ENCODE assay signal across 11 cellular contexts in genomic region chr6:35052694-35053565, GRCh38.
DNase-seq lines count a peak whose midpoint lies in the region; ATAC-seq and TF ChIP-seq lines count a peak whose summit lies in the region.
"Had no signal": no experiment of that assay in that cellular context is flagged by ENCODE, and none has a peak within 500 bp of the region (broad histone marks: within the 10 kb centered on the region; RNA-seq: fewer than 3 reads in every experiment).

No MANE protein-coding gene starts in this region.

- TF ChIP-seq POLR2A in breast epithelium (IDR thresholded peaks at IDR 0.05): no peak

- TF ChIP-seq CTCF in breast epithelium (IDR thresholded peaks at IDR 0.05) (no peak), MCF 10A (IDR thresholded peaks at IDR 0.05; ENCODE audit: unreplicated experiment) (no peak), fibroblast of the aortic adventitia (IDR thresholded peaks at IDR 0.05; ENCODE audit: insufficient read depth, low read length) (no peak), neural cell (IDR thresholded peaks at IDR 0.05; ENCODE audit: poor library complexity, severe bottlenecking) (no peak)

- H3K4me2 ChIP-seq in neural cell (ENCODE audit: low read length): no peak overlapping the region

- H4K20me1 ChIP-seq in neural cell (ENCODE audit: insufficient read depth): no peaks in the 10 kb centered on the region

- no TSS peak for BruUV-seq in MCF 10A (replicated peaks; lab: Mats Ljungman, UMichigan)

- H3K36me3 ChIP-seq in breast epithelium (no peaks in the 10 kb centered on the region), neural cell (ENCODE audit: insufficient read depth, low read length) (no peaks in the 10 kb centered on the region)

- H3K36me3 Mint-ChIP-seq in MCF 10A (ENCODE audit: insufficient read depth, unreplicated experiment): peaks cover 19% of the 10 kb centered on the region
- no peaks in the 10 kb centered on the region for H3K36me3 Mint-ChIP-seq in activated naive CD8-positive, alpha-beta T cell treated with anti-CD3 and anti-CD28 coated beads for 36 hours

- H3K27me3 ChIP-seq in breast epithelium: no peaks in the 10 kb centered on the region
- no peaks in the 10 kb centered on the region for H3K27me3 ChIP-seq in neural cell (ENCODE audit: insufficient read depth, low read depth, low read length)

- no peaks in the 10 kb centered on the region for H3K27me3 Mint-ChIP-seq in MCF 10A (ENCODE audit: insufficient read depth, unreplicated experiment)
- H3K27me3 Mint-ChIP-seq in activated naive CD8-positive, alpha-beta T cell treated with anti-CD3 and anti-CD28 coated beads for 36 hours: no peaks in the 10 kb centered on the region

- H3K4me3 ChIP-seq in breast epithelium: no peak overlapping the region
- no peak overlapping the region for H3K4me3 ChIP-seq in fibroblast of the aortic adventitia (ENCODE audit: low read depth, low read length)
- H3K4me3 ChIP-seq in neural cell (ENCODE audit: low read length): no peak overlapping the region

- no peak overlapping the region for H3K27ac Mint-ChIP-seq in MCF 10A (ENCODE audit: low read depth, unreplicated experiment)
- no peak overlapping the region for H3K27ac Mint-ChIP-seq in activated naive CD8-positive, alpha-beta T cell treated with anti-CD3 and anti-CD28 coated beads for 36 hours

- no peak for TF ChIP-seq EP300 in neural cell (conservative IDR thresholded peaks at IDR 0.05; ENCODE audit: poor library complexity, severe bottlenecking)

- no peaks in the 10 kb centered on the region for H3K79me2 ChIP-seq in neural cell (replicated peaks; ENCODE audit: insufficient read depth, low read length)

- POLR2A ChIA-PET in MCF 10A (lab: Yijun Ruan, JAX): interaction anchor here (1.0 kb wide), 1 partner anchor 16 kb away, joined by 3 read pairs; no protein-coding TSS in a partner anchor

- peak overlapping the region; percentile 60 to 82 for H3K27ac ChIP-seq in breast epithelium
- peak overlapping the region; percentile 12 for H3K27ac ChIP-seq in neural cell (ENCODE audit: low read length)

- DNase-seq in breast epithelium (ENCODE audit: low spot score in 2 of 2) (peak in 1 of 2 donors; percentile 28), MCF 10A (ENCODE audit: unreplicated experiment) (no peak), fibroblast of the aortic adventitia (ENCODE audit: low read depth) (peak; percentile 30), NCI-H128 (lab: John Stamatoyannopoulos, UW; ENCODE audit: unreplicated experiment) (no peak), NCI-H748 treated with DMSO at 0.1 percent for 48 hours (lab: John Stamatoyannopoulos, UW) (no peak)
- no peak for DNase-seq in activated naive CD8-positive, alpha-beta T cell treated with anti-CD3 and anti-CD28 coated beads for 36 hours
- DNase-seq: activated naive CD4-positive, alpha-beta T cell treated with Interleukin-2 at 50 U/mL for 16 hours; NCI-H1092 treated with DMSO at 0.1 percent for 48 hours; stimulated activated CD4-positive, alpha-beta T cell treated with anti-CD3 and anti-CD28 coated beads, Interleukin-2, amount 100 ng/mL, for 48 hours had no signal

- TF ChIP-seq RAD21 in neural cell (conservative IDR thresholded peaks at IDR 0.05): no peak

- no peak for ATAC-seq in HG03439 (IDR thresholded peaks at IDR 0.05; ENCODE audit: unreplicated experiment)

- H3K9me3 ChIP-seq in breast epithelium (no peaks in the 10 kb centered on the region), neural cell (ENCODE audit: low read length) (no peaks in the 10 kb centered on the region)

- H3K4me3 Mint-ChIP-seq in MCF 10A (ENCODE audit: unreplicated experiment): no peak overlapping the region
- no peak overlapping the region for H3K4me3 Mint-ChIP-seq in activated naive CD8-positive, alpha-beta T cell treated with anti-CD3 and anti-CD28 coated beads for 36 hours

- no peaks in the 10 kb centered on the region for H3K9me2 ChIP-seq in neural cell (ENCODE audit: insufficient read depth, low read length)

- peak overlapping the region; percentile 34 for H3K9ac ChIP-seq in neural cell (ENCODE audit: low read length)

- no peaks in the 10 kb centered on the region for H3K9me3 Mint-ChIP-seq in MCF 10A (ENCODE audit: unreplicated experiment)
- no peaks in the 10 kb centered on the region for H3K9me3 Mint-ChIP-seq in activated naive CD8-positive, alpha-beta T cell treated with anti-CD3 and anti-CD28 coated beads for 36 hours

- H3F3A ChIP-seq in neural cell (ENCODE audit: insufficient read depth, low read length, poor library complexity, severe bottlenecking): no peaks in the 10 kb centered on the region

- peaks cover 2 to 6% of the 10 kb centered on the region in 2 donors for H3K4me1 ChIP-seq in breast epithelium

- no peaks in the 10 kb centered on the region for H3K4me1 Mint-ChIP-seq in MCF 10A (ENCODE audit: insufficient read depth, unreplicated experiment)
- H3K4me1 Mint-ChIP-seq in activated naive CD8-positive, alpha-beta T cell treated with anti-CD3 and anti-CD28 coated beads for 36 hours: peaks cover 2% of the 10 kb centered on the region

- intact Hi-C loops in breast epithelium (cut with DNase I; ENCODE audit: low total_unique reads) (no loop called here), MCF 10A (cut with micrococcal nuclease) (no loop called here)

- no peak overlapping the region for H2AFZ ChIP-seq in neural cell (ENCODE audit: low read depth, low read length)

- CTCF ChIA-PET in MCF 10A (lab: Yijun Ruan, JAX): interaction anchor here (0.6 to 1.0 kb wide), 3 partner anchors 25 to 66 kb away, joined by 3 to 6 read pairs (median 5); no protein-coding TSS in a partner anchor

TF ChIP-seq in neural cell, 6 proteins besides CTCF, POLR2A, EP300 and RAD21:
- TF ChIP-seq POLR2AphosphoS5 (IDR thresholded peaks at IDR 0.05) (no peak), SMC3 (conservative IDR thresholded peaks at IDR 0.05; ENCODE audit: poor library complexity) (no peak), MXI1 (conservative IDR thresholded peaks at IDR 0.05; ENCODE audit: poor library complexity, severe bottlenecking) (no peak), REST (IDR thresholded peaks at IDR 0.05; ENCODE audit: borderline replicate concordance) (no peak), TAF1 (IDR thresholded peaks at IDR 0.05; ENCODE audit: low read depth) (no peak), EZH2 (IDR thresholded peaks at IDR 0.05; ENCODE audit: borderline replicate concordance, insufficient read depth, low read length, poor library complexity, severe bottlenecking) (no peak)
